1 cellular context compared by ENCODE assay signal in the genomic region with DNA sequence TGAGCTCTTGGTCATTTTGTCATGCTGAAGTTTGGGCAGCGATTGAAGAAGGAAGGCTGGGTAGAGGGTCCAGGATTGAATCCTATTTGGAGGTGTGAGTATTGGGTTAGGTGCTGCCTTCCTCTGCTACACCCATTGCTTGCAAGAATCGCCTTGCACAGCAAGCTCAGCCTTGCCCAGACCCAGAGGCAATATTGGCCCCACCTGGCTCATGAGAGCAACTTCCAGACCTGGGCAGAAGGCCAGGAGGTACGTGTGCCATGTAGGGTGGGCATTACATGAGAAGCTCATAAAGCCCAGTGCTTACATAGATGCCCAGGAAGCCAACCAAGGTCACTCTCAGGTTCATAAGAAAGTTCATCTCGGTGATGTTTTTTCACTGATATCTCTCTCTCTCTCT.
TF ChIP-seq lines count a peak whose summit lies in the region.

No MANE protein-coding gene starts in this region.

TF ChIP-seq in GM23338, 12 proteins besides CTCF, POLR2A, EP300 and RAD21 (continued from another document):
- TF ChIP-seq, protein P1, sequence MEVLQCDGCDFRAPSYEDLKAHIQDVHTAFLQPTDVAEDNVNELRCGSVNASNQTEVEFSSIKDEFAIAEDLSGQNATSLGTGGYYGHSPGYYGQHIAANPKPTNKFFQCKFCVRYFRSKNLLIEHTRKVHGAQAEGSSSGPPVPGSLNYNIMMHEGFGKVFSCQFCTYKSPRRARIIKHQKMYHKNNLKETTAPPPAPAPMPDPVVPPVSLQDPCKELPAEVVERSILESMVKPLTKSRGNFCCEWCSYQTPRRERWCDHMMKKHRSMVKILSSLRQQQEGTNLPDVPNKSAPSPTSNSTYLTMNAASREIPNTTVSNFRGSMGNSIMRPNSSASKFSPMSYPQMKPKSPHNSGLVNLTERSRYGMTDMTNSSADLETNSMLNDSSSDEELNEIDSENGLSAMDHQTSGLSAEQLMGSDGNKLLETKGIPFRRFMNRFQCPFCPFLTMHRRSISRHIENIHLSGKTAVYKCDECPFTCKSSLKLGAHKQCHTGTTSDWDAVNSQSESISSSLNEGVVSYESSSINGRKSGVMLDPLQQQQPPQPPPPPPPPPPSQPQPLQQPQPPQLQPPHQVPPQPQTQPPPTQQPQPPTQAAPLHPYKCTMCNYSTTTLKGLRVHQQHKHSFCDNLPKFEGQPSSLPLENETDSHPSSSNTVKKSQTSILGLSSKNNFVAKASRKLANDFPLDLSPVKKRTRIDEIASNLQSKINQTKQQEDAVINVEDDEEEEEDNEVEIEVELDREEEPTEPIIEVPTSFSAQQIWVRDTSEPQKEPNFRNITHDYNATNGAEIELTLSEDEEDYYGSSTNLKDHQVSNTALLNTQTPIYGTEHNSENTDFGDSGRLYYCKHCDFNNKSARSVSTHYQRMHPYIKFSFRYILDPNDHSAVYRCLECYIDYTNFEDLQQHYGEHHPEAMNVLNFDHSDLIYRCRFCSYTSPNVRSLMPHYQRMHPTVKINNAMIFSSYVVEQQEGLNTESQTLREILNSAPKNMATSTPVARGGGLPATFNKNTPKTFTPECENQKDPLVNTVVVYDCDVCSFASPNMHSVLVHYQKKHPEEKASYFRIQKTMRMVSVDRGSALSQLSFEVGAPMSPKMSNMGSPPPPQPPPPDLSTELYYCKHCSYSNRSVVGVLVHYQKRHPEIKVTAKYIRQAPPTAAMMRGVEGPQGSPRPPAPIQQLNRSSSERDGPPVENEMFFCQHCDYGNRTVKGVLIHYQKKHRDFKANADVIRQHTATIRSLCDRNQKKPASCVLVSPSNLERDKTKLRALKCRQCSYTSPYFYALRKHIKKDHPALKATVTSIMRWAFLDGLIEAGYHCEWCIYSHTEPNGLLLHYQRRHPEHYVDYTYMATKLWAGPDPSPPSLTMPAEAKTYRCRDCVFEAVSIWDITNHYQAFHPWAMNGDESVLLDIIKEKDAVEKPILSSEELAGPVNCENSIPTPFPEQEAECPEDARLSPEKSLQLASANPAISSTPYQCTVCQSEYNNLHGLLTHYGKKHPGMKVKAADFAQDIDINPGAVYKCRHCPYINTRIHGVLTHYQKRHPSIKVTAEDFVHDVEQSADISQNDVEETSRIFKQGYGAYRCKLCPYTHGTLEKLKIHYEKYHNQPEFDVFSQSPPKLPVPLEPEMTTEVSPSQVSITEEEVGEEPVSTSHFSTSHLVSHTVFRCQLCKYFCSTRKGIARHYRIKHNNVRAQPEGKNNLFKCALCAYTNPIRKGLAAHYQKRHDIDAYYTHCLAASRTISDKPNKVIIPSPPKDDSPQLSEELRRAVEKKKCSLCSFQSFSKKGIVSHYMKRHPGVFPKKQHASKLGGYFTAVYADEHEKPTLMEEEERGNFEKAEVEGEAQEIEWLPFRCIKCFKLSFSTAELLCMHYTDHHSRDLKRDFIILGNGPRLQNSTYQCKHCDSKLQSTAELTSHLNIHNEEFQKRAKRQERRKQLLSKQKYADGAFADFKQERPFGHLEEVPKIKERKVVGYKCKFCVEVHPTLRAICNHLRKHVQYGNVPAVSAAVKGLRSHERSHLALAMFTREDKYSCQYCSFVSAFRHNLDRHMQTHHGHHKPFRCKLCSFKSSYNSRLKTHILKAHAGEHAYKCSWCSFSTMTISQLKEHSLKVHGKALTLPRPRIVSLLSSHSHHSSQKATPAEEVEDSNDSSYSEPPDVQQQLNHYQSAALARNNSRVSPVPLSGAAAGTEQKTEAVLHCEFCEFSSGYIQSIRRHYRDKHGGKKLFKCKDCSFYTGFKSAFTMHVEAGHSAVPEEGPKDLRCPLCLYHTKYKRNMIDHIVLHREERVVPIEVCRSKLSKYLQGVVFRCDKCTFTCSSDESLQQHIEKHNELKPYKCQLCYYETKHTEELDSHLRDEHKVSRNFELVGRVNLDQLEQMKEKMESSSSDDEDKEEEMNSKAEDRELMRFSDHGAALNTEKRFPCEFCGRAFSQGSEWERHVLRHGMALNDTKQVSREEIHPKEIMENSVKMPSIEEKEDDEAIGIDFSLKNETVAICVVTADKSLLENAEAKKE (CRISPR knock-in tag; IDR thresholded peaks at IDR 0.05): no peak
- TF ChIP-seq EZH2 (IDR thresholded peaks at IDR 0.05; ENCODE audit: low read depth, unreplicated experiment): no peak
- TF ChIP-seq, protein P2, sequence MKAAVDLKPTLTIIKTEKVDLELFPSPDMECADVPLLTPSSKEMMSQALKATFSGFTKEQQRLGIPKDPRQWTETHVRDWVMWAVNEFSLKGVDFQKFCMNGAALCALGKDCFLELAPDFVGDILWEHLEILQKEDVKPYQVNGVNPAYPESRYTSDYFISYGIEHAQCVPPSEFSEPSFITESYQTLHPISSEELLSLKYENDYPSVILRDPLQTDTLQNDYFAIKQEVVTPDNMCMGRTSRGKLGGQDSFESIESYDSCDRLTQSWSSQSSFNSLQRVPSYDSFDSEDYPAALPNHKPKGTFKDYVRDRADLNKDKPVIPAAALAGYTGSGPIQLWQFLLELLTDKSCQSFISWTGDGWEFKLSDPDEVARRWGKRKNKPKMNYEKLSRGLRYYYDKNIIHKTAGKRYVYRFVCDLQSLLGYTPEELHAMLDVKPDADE (IDR thresholded peaks at IDR 0.05): no peak
- no peak for TF ChIP-seq ZNF331 (CRISPR knock-in tag; IDR thresholded peaks at IDR 0.05; ENCODE audit: low read depth)
- TF ChIP-seq ZNF114 (CRISPR knock-in tag; IDR thresholded peaks at IDR 0.05): no peak
- TF ChIP-seq POLR2AphosphoS5 (IDR thresholded peaks at IDR 0.05; ENCODE audit: low read depth): no peak
- TF ChIP-seq JUNB (IDR thresholded peaks at IDR 0.05; ENCODE audit: unreplicated experiment): no peak
- TF ChIP-seq NANOG (IDR thresholded peaks at IDR 0.05; ENCODE audit: borderline replicate concordance): no peak
